ENCODE assay signal across 1 cellular context in the genomic region with DNA sequence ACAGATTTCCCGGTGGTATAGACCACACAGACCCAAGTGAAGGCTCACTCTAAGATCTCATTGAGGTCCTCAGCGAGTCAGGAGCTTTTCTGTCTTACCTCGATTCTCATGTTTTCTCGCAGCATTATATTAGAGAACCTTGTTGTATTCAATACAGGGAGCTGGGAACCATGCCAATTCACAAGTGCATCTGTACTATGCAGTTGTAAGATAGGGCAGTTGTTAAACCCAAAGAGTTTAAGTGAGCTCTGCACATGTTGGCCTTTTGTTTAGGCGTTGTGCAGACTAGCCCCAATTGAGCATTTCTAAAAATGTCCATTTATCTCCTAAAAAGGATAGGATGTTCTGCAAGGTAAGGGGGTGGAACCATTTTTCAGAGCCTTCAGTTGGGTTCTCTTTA.
TF ChIP-seq lines count a peak whose summit lies in the region.

No MANE protein-coding gene starts in this region.

TF ChIP-seq in GM23338, 12 proteins besides CTCF, POLR2A, EP300 and RAD21 (continued from another document):
- TF ChIP-seq, protein P1, sequence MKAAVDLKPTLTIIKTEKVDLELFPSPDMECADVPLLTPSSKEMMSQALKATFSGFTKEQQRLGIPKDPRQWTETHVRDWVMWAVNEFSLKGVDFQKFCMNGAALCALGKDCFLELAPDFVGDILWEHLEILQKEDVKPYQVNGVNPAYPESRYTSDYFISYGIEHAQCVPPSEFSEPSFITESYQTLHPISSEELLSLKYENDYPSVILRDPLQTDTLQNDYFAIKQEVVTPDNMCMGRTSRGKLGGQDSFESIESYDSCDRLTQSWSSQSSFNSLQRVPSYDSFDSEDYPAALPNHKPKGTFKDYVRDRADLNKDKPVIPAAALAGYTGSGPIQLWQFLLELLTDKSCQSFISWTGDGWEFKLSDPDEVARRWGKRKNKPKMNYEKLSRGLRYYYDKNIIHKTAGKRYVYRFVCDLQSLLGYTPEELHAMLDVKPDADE (IDR thresholded peaks at IDR 0.05) = no peak
- TF ChIP-seq EZH2phosphoT487 (IDR thresholded peaks at IDR 0.05; ENCODE audit: unreplicated experiment) (no peak), NANOG (IDR thresholded peaks at IDR 0.05; ENCODE audit: borderline replicate concordance) (no peak), CREB1 (CRISPR knock-in tag; IDR thresholded peaks at IDR 0.05; ENCODE audit: low read depth) (no peak), ZNF114 (CRISPR knock-in tag; IDR thresholded peaks at IDR 0.05) (no peak), STAT1 (IDR thresholded peaks at IDR 0.05; ENCODE audit: unreplicated experiment) (no peak), JUNB (IDR thresholded peaks at IDR 0.05; ENCODE audit: unreplicated experiment) (no peak), ZNF331 (CRISPR knock-in tag; IDR thresholded peaks at IDR 0.05; ENCODE audit: low read depth) (no peak)
- TF ChIP-seq, protein P2, sequence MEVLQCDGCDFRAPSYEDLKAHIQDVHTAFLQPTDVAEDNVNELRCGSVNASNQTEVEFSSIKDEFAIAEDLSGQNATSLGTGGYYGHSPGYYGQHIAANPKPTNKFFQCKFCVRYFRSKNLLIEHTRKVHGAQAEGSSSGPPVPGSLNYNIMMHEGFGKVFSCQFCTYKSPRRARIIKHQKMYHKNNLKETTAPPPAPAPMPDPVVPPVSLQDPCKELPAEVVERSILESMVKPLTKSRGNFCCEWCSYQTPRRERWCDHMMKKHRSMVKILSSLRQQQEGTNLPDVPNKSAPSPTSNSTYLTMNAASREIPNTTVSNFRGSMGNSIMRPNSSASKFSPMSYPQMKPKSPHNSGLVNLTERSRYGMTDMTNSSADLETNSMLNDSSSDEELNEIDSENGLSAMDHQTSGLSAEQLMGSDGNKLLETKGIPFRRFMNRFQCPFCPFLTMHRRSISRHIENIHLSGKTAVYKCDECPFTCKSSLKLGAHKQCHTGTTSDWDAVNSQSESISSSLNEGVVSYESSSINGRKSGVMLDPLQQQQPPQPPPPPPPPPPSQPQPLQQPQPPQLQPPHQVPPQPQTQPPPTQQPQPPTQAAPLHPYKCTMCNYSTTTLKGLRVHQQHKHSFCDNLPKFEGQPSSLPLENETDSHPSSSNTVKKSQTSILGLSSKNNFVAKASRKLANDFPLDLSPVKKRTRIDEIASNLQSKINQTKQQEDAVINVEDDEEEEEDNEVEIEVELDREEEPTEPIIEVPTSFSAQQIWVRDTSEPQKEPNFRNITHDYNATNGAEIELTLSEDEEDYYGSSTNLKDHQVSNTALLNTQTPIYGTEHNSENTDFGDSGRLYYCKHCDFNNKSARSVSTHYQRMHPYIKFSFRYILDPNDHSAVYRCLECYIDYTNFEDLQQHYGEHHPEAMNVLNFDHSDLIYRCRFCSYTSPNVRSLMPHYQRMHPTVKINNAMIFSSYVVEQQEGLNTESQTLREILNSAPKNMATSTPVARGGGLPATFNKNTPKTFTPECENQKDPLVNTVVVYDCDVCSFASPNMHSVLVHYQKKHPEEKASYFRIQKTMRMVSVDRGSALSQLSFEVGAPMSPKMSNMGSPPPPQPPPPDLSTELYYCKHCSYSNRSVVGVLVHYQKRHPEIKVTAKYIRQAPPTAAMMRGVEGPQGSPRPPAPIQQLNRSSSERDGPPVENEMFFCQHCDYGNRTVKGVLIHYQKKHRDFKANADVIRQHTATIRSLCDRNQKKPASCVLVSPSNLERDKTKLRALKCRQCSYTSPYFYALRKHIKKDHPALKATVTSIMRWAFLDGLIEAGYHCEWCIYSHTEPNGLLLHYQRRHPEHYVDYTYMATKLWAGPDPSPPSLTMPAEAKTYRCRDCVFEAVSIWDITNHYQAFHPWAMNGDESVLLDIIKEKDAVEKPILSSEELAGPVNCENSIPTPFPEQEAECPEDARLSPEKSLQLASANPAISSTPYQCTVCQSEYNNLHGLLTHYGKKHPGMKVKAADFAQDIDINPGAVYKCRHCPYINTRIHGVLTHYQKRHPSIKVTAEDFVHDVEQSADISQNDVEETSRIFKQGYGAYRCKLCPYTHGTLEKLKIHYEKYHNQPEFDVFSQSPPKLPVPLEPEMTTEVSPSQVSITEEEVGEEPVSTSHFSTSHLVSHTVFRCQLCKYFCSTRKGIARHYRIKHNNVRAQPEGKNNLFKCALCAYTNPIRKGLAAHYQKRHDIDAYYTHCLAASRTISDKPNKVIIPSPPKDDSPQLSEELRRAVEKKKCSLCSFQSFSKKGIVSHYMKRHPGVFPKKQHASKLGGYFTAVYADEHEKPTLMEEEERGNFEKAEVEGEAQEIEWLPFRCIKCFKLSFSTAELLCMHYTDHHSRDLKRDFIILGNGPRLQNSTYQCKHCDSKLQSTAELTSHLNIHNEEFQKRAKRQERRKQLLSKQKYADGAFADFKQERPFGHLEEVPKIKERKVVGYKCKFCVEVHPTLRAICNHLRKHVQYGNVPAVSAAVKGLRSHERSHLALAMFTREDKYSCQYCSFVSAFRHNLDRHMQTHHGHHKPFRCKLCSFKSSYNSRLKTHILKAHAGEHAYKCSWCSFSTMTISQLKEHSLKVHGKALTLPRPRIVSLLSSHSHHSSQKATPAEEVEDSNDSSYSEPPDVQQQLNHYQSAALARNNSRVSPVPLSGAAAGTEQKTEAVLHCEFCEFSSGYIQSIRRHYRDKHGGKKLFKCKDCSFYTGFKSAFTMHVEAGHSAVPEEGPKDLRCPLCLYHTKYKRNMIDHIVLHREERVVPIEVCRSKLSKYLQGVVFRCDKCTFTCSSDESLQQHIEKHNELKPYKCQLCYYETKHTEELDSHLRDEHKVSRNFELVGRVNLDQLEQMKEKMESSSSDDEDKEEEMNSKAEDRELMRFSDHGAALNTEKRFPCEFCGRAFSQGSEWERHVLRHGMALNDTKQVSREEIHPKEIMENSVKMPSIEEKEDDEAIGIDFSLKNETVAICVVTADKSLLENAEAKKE (CRISPR knock-in tag; IDR thresholded peaks at IDR 0.05) = no peak
